ENCODE assay signal across 9 cellular contexts in genomic region chr15:97563516-97563915, GRCh38.
"Had no signal": no experiment of that assay in that cellular context is flagged by ENCODE, and none has a peak within 500 bp of the region (broad histone marks: within the 10 kb centered on the region; RNA-seq: fewer than 3 reads in every experiment).

No MANE protein-coding gene starts in this region.

- H3K27ac ChIP-seq: GM23248, HL-60 had no signal

- H3K36me3 ChIP-seq: HAP-1 had no signal

- H3K4me3 Mint-ChIP-seq: HFFc6 had no signal

- ATAC-seq: HCT116, K562 had no signal

- FAIRE-seq: K562 had no signal

- H3K4me3 ChIP-seq: GM23248, HAP-1, K562 had no signal

- H3K9me3 ChIP-seq: HAP-1 had no signal

- H3K4me1 ChIP-seq: HAP-1 had no signal

- DNase-seq: GM23248, H7, HFFc6, IMR-90, KG1 had no signal

- H3K27ac Mint-ChIP-seq: HFFc6 had no signal
